ENCODE assay signal across 10 cellular contexts in genomic region chr6:3194535-3195376, GRCh38. TPM values are rescaled to one million over a fixed set of nuclear protein-coding genes. Genes with fewer than 3 reads are reported as not detected.
DNase-seq lines count a peak whose midpoint lies in the region; ATAC-seq and TF ChIP-seq lines count a peak whose summit lies in the region.
"Had no signal": no experiment of that assay in that cellular context is flagged by ENCODE, and none has a peak within 500 bp of the region (broad histone marks: within the 10 kb centered on the region; RNA-seq: fewer than 3 reads in every experiment).

No MANE protein-coding gene starts in this region.

- dilution Hi-C loops in mammary epithelial cell (cut with HindIII; ENCODE audit: low sequenced_read_pairs), result no loop called here

- H3K79me2 ChIP-seq in mammary epithelial cell (ENCODE audit: insufficient read depth, low read length) (no peaks in the 10 kb centered on the region), PC-3 (ENCODE audit: low read length) (no peaks in the 10 kb centered on the region)

- no peak overlapping the region for H3K27ac ChIP-seq in mammary epithelial cell (ENCODE audit: insufficient read depth, low read depth, low read length)
- peak overlapping the region; percentile 75 for H3K27ac ChIP-seq in substantia nigra (ENCODE audit: low read depth, low read length, poor library complexity, severe bottlenecking)
- H3K27ac ChIP-seq in spleen, result no peak overlapping the region
- no peak overlapping the region for H3K27ac ChIP-seq in PC-3 (ENCODE audit: low read length)
- H3K27ac ChIP-seq: pancreas had no signal

- H3F3A ChIP-seq in PC-3 (ENCODE audit: low read length, unreplicated experiment), result no peaks in the 10 kb centered on the region

- no TSS peak for BruUV-seq in mammary epithelial cell (replicated peaks; lab: Mats Ljungman, UMichigan)
- no TSS peak for BruUV-seq in MCF 10A (replicated peaks; lab: Mats Ljungman, UMichigan)
- BruUV-seq in PC-3 (replicated peaks; lab: Mats Ljungman, UMichigan), result no TSS peak

- H3K27ac Mint-ChIP-seq in MCF 10A (ENCODE audit: low read depth, unreplicated experiment), result no peak overlapping the region
- H3K27ac Mint-ChIP-seq: CD4-positive, CD25-positive, alpha-beta regulatory T cell had no signal

- H3K4me2 ChIP-seq in mammary epithelial cell (ENCODE audit: insufficient read depth, low read depth, low read length), result no peak overlapping the region
- no peak overlapping the region for H3K4me2 ChIP-seq in PC-3 (ENCODE audit: low read length)

- H3K4me1 ChIP-seq in mammary epithelial cell (ENCODE audit: insufficient read depth, low read length) (no peaks in the 10 kb centered on the region), spleen (no peaks in the 10 kb centered on the region), PC-3 (ENCODE audit: insufficient read depth, low read length) (no peaks in the 10 kb centered on the region)

- H3K4me1 Mint-ChIP-seq in MCF 10A (ENCODE audit: insufficient read depth, unreplicated experiment), result no peaks in the 10 kb centered on the region
- H3K4me1 Mint-ChIP-seq: CD4-positive, CD25-positive, alpha-beta regulatory T cell had no signal

- H2AFZ ChIP-seq in mammary epithelial cell (ENCODE audit: low read depth, low read length) (peak overlapping the region; percentile 61), PC-3 (ENCODE audit: low read length) (no peak overlapping the region)

- no peaks in the 10 kb centered on the region for H3K9me3 Mint-ChIP-seq in MCF 10A (ENCODE audit: unreplicated experiment)

- no peak for TF ChIP-seq POLR2A in spleen (IDR thresholded peaks at IDR 0.05)

- intact Hi-C loops in mammary epithelial cell (cut with micrococcal nuclease), result no loop called here
- intact Hi-C loops in MCF 10A (cut with micrococcal nuclease), result no loop called here
- intact Hi-C loops in head of caudate nucleus (cut with DNase I), result no loop called here
- intact Hi-C loops in spleen (cut with DNase I; ENCODE audit: low total_unique reads), result no loop called here
- intact Hi-C loops in PC-3 (cut with micrococcal nuclease), result no loop called here

- H3K36me3 ChIP-seq in mammary epithelial cell (ENCODE audit: insufficient read depth, low read length) (no peaks in the 10 kb centered on the region), spleen (no peaks in the 10 kb centered on the region), PC-3 (ENCODE audit: low read depth, low read length) (no peaks in the 10 kb centered on the region)
- H3K36me3 ChIP-seq: pancreas had no signal

- CTCF ChIA-PET in mammary epithelial cell (lab: Charles Lee; ENCODE audit: low non-redundant PET), result no interaction called here
- CTCF ChIA-PET in MCF 10A (lab: Yijun Ruan, JAX), result no interaction called here
- CTCF ChIA-PET in PC-3 (lab: Charles Lee), result no interaction called here

- TF ChIP-seq CTCF in mammary epithelial cell (conservative IDR thresholded peaks at IDR 0.05 in 1 of 2, IDR thresholded peaks at IDR 0.05 in 1 of 2; ENCODE audit: extremely low read depth in 1 of 2, insufficient read depth in 1 of 2, low read depth in 1 of 2, low read length in 2 of 2), result no peak
- TF ChIP-seq CTCF in MCF 10A (IDR thresholded peaks at IDR 0.05; ENCODE audit: unreplicated experiment), result no peak
- no peak for TF ChIP-seq CTCF in spleen (IDR thresholded peaks at IDR 0.05 in 8 of 11, conservative IDR thresholded peaks at IDR 0.05 in 3 of 11)
- TF ChIP-seq CTCF in PC-3 (conservative IDR thresholded peaks at IDR 0.05; ENCODE audit: low read depth, low read length), result no peak

- H3K4me3 ChIP-seq in mammary epithelial cell (replicated peaks in 1 of 3; ENCODE audit: insufficient read depth in 1 of 3, low read depth in 2 of 3, low read length in 3 of 3), result no peak overlapping the region
- H3K4me3 ChIP-seq in spleen, result no peak overlapping the region
- H3K4me3 ChIP-seq in PC-3 (ENCODE audit: low read length), result no peak overlapping the region
- H3K4me3 ChIP-seq: pancreas had no signal

- in situ Hi-C loops in mammary epithelial cell (cut with MboI; ENCODE audit: low sequenced_read_pairs in 2 of 2), result no loop called here

- POLR2A ChIA-PET in MCF 10A (lab: Yijun Ruan, JAX) (interaction anchor here (0.6 to 0.8 kb wide), 3 partner anchors 10 to 73 kb away, joined by 3 read pairs; no protein-coding TSS in a partner anchor), PC-3 (lab: Charles Lee; ENCODE audit: unreplicated experiment) (interaction anchor here (0.6 kb wide), 1 partner anchor 126 kb away, joined by 7 read pairs; no protein-coding TSS in a partner anchor)

- H3K27me3 Mint-ChIP-seq in MCF 10A (ENCODE audit: insufficient read depth, unreplicated experiment), result no peaks in the 10 kb centered on the region
- H3K27me3 Mint-ChIP-seq: CD4-positive, CD25-positive, alpha-beta regulatory T cell had no signal

- no peaks in the 10 kb centered on the region for H3K9me2 ChIP-seq in PC-3 (replicated peaks; ENCODE audit: low read length)

- ATAC-seq in SK-N-SH treated with all-trans-retinoic acid at 6 μM for 48 hours (peak; percentile 73), PC-3 (no peak), GM19023 (IDR thresholded peaks at IDR 0.05; ENCODE audit: unreplicated experiment) (no peak)

- no peak overlapping the region for H3K4me3 Mint-ChIP-seq in MCF 10A (ENCODE audit: unreplicated experiment)
- H3K4me3 Mint-ChIP-seq: CD4-positive, CD25-positive, alpha-beta regulatory T cell had no signal

- DNase-seq in mammary epithelial cell, result no peak
- DNase-seq in MCF 10A (ENCODE audit: unreplicated experiment), result no peak
- DNase-seq in head of caudate nucleus, result peak in 41 of 42 donors; percentile 37 to 89 (median 72)
- DNase-seq in substantia nigra (lab: John Stamatoyannopoulos, UW), result peak in 44 of 49 donors; percentile 11 to 79 (median 54)
- DNase-seq in spleen, result no peak
- DNase-seq in PC-3, result no peak
- DNase-seq: pancreas had no signal

- H4K20me1 ChIP-seq in mammary epithelial cell (ENCODE audit: insufficient read depth, low read length), result no peaks in the 10 kb centered on the region
- no peaks in the 10 kb centered on the region for H4K20me1 ChIP-seq in PC-3 (ENCODE audit: low read length)

- 39% methylated on average over 18 of the region's 18 CpGs for WGBS in mammary epithelial cell (ENCODE audit: low coverage, missing lambda C conversion rate)
- WGBS in spleen, 5 donors, result 45 to 68% (median 66%) methylated on average over 16 to 18 of the region's 18 CpGs

- H3K9me3 ChIP-seq in mammary epithelial cell (replicated peaks; ENCODE audit: insufficient read depth, low read length) (no peaks in the 10 kb centered on the region), spleen (peaks cover 0 to 8% (median 0%) of the 10 kb centered on the region in 8 donors), PC-3 (ENCODE audit: low read length) (no peaks in the 10 kb centered on the region)
- H3K9me3 ChIP-seq: pancreas had no signal

- H3K36me3 Mint-ChIP-seq in MCF 10A (ENCODE audit: insufficient read depth, unreplicated experiment), result no peaks in the 10 kb centered on the region
- H3K36me3 Mint-ChIP-seq: CD4-positive, CD25-positive, alpha-beta regulatory T cell had no signal

- H3K27me3 ChIP-seq in mammary epithelial cell (ENCODE audit: insufficient read depth, low read length) (no peaks in the 10 kb centered on the region), spleen (replicated peaks in 1 of 7) (no peaks in the 10 kb centered on the region), PC-3 (ENCODE audit: low read length) (no peaks in the 10 kb centered on the region)
- H3K27me3 ChIP-seq: pancreas had no signal

- H3K9ac ChIP-seq in mammary epithelial cell (ENCODE audit: insufficient read depth, low read length) (no peak overlapping the region), PC-3 (ENCODE audit: low read length) (no peak overlapping the region)

TF ChIP-seq in SK-N-SH treated with all-trans-retinoic acid at 6 μM for 48 hours, 23 proteins besides CTCF, POLR2A, EP300 and RAD21 (continues in another document):
- no peak for TF ChIP-seq TOX (CRISPR knock-in tag; IDR thresholded peaks at IDR 0.05; ENCODE audit: borderline replicate concordance)
- no peak for TF ChIP-seq ZFP30 (CRISPR knock-in tag; IDR thresholded peaks at IDR 0.05)
- TF ChIP-seq OSR1 (CRISPR knock-in tag; IDR thresholded peaks at IDR 0.05), result no peak
- no peak for TF ChIP-seq ZFP3 (CRISPR knock-in tag; IDR thresholded peaks at IDR 0.05)
- no peak for TF ChIP-seq ARNTL (CRISPR knock-in tag; IDR thresholded peaks at IDR 0.05; ENCODE audit: borderline replicate concordance, low read depth)
- TF ChIP-seq CREB5 (CRISPR knock-in tag; IDR thresholded peaks at IDR 0.05; ENCODE audit: low read depth), result no peak
- TF ChIP-seq CSDC2 (CRISPR knock-in tag; IDR thresholded peaks at IDR 0.05), result no peak
- TF ChIP-seq GLIS3 (CRISPR knock-in tag; IDR thresholded peaks at IDR 0.05), result no peak
- TF ChIP-seq ZNF70 (CRISPR knock-in tag; IDR thresholded peaks at IDR 0.05), result no peak
- TF ChIP-seq BACH2 (CRISPR knock-in tag; IDR thresholded peaks at IDR 0.05; ENCODE audit: borderline replicate concordance), result no peak
- no peak for TF ChIP-seq ESRRG (CRISPR knock-in tag; IDR thresholded peaks at IDR 0.05)
- no peak for TF ChIP-seq ZNF565 (CRISPR knock-in tag; conservative IDR thresholded peaks at IDR 0.05; ENCODE audit: low read depth)
- TF ChIP-seq ZNF8 (CRISPR knock-in tag; IDR thresholded peaks at IDR 0.05), result no peak

RNA-seq across cellular contexts. Expression of gene TUBB2B, which starts 32.7 kb away (rescaled TPM):
- total RNA-seq in mammary epithelial cell (10 to 100 TPM in 1 of 2 donors, 1 to 10 TPM in 1; 3.1 to 31.8 TPM), MCF 10A (2022) (0.47 and 0.54 TPM in 2 replicates), spleen (1 to 10 TPM in 2 of 7 donors, under 1 TPM in 4, not detected in 1; 0.39 to 1.6 (median 0.82) TPM), PC-3 (2014; rRNA removed) (5.1 and 6.5 TPM in 2 replicates)
- polyA plus RNA-seq in mammary epithelial cell (5.7 TPM), spleen (1 to 10 TPM; 1.0 to 2.2 (median 1.3) TPM)
- 3.5 TPM for polyA minus RNA-seq in mammary epithelial cell

RNA-seq across cellular contexts. Expression of gene TUBB2A, which starts 37.4 kb away (rescaled TPM):
- total RNA-seq in mammary epithelial cell, result 100 to 1,000 TPM in 1 of 2 donors, 10 to 100 TPM in 1; 70.2 to 214 TPM
- 122 TPM for polyA plus RNA-seq in mammary epithelial cell
- polyA minus RNA-seq in mammary epithelial cell, result 85.7 TPM
- 13.3 and 17.8 TPM in 2 replicates for total RNA-seq in MCF 10A (2022)
- 10 to 100 TPM in 3 of 7 donors, 1 to 10 TPM in 4; 4.3 to 13.7 (median 6.7) TPM for total RNA-seq in spleen
- 1 to 10 TPM; 4.8 to 9.1 (median 7.5) TPM for polyA plus RNA-seq in spleen
- total RNA-seq in PC-3 (2014; rRNA removed), result 66.8 and 70.2 TPM in 2 replicates

Comparison
In these comparisons a context has a peak if more than half of its experiments do, and no peak if none do; other contexts are left out.
1. DNase-seq: peak in head of caudate nucleus (41 of 42) and substantia nigra (44 of 49); none in mammary epithelial cell (single experiment), MCF 10A (single experiment), spleen (single experiment) and PC-3 (single experiment).